In the genomic region with DNA sequence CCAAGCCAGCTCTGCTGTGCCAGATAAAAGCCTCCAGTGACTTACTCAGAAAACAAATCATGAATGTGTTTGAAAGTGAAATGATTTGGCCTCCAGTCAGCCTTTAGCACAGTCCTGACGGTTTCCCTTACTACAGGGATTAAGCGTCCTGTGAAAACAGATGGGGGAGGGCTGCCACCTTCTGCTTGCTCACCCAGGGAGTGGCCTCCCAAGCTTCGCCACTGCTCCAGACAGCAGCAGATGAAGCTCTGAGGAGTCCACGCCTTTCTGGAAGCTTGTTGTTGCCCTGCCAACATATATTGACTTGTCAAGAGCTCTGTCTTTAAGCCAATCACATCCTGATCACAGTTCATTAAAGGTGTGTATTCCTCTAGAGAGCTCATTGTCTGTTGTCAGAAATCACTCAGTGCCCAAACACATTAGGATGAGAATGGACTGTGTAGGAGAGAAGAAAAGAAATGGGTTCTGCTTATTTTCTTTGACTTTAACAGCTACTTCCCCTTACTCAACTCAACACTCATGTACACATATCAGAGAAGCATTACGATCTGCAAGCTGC, we compare ENCODE assay signal across 8 cellular contexts. TPM values are rescaled to one million over a fixed set of nuclear protein-coding genes. Genes with fewer than 3 reads are reported as not detected.
DNase-seq lines count a peak whose midpoint lies in the region; ATAC-seq and TF ChIP-seq lines count a peak whose summit lies in the region.

No MANE protein-coding gene starts in this region.

- DNase-seq in H4 (ENCODE audit: low spot score) (peak; percentile 27), OCI-M1 (lab: John Stamatoyannopoulos, UW) (peak; percentile 90), fibroblast of villous mesenchyme (ENCODE audit: low read depth) (peak; percentile 64), retinal pigment epithelial cell (ENCODE audit: low read depth) (peak; percentile 90), iPS-NIHi11 (ENCODE audit: low spot score) (no peak)

- no peak for ATAC-seq in HG03520 (IDR thresholded peaks at IDR 0.05; ENCODE audit: unreplicated experiment)
- no peak for ATAC-seq in GM19035 (IDR thresholded peaks at IDR 0.05; ENCODE audit: unreplicated experiment)
- no peak for ATAC-seq in HG03442 (IDR thresholded peaks at IDR 0.05; ENCODE audit: unreplicated experiment)

- TF ChIP-seq CTCF in fibroblast of villous mesenchyme (IDR thresholded peaks at IDR 0.05; ENCODE audit: insufficient read depth, low read depth, low read length) (no peak), retinal pigment epithelial cell (conservative IDR thresholded peaks at IDR 0.05; ENCODE audit: low read depth, low read length) (no peak)

- H3K4me3 ChIP-seq in fibroblast of villous mesenchyme (ENCODE audit: low read depth, low read length) (no peak overlapping the region), retinal pigment epithelial cell (ENCODE audit: low read length) (no peak overlapping the region)

RNA-seq across cellular contexts. Expression of gene FYB1, which starts 4.9 kb away (rescaled TPM):
- 0.04 and 0.17 TPM in 2 replicates for total RNA-seq in H4 (2014; rRNA removed; shearing (Covaris generic))
- total RNA-seq in fibroblast of villous mesenchyme = not detected in 2 replicates
